In genomic region chr6:106790146-106790770, GRCh38 we compare ENCODE assay signal across 1 cellular context.
A peak's percentile ranks its signal among the peaks of the same experiment; 100 is the strongest.
TF ChIP-seq lines count a peak whose summit lies in the region.

No MANE protein-coding gene starts in this region.

TF ChIP-seq in HepG2, 621 proteins besides CTCF, POLR2A, EP300 and RAD21 (continued from another document and continues in another):
- TF ChIP-seq ZNF574 (CRISPR knock-in tag; IDR thresholded peaks at IDR 0.05) (no peak), SATB2 (CRISPR knock-in tag; IDR thresholded peaks at IDR 0.05) (no peak), ZNF674 (CRISPR knock-in tag; IDR thresholded peaks at IDR 0.05; ENCODE audit: low read depth) (no peak), ZNF44 (CRISPR knock-in tag; IDR thresholded peaks at IDR 0.05) (no peak), ZFP36L1 (CRISPR knock-in tag; IDR thresholded peaks at IDR 0.05) (no peak), NFAT5 (CRISPR knock-in tag; IDR thresholded peaks at IDR 0.05) (no peak), LBX2 (CRISPR knock-in tag; IDR thresholded peaks at IDR 0.05; ENCODE audit: borderline replicate concordance) (no peak), ZNF687 (CRISPR knock-in tag; IDR thresholded peaks at IDR 0.05) (peak; percentile 25; the same call in 1 of the 2 replicates), ZNF576 (CRISPR knock-in tag; IDR thresholded peaks at IDR 0.05) (no peak), ZC3H4 (CRISPR knock-in tag; IDR thresholded peaks at IDR 0.05; ENCODE audit: borderline replicate concordance) (no peak), TCF12 (IDR thresholded peaks at IDR 0.05) (no peak), TCF12 (CRISPR knock-in tag; IDR thresholded peaks at IDR 0.05) (no peak), ATF6 (CRISPR knock-in tag; conservative IDR thresholded peaks at IDR 0.05) (no peak), ZBTB7A (CRISPR knock-in tag; IDR thresholded peaks at IDR 0.05) (no peak), ZNF660 (CRISPR knock-in tag; IDR thresholded peaks at IDR 0.05; ENCODE audit: borderline replicate concordance, low read depth) (no peak), ZBTB34 (CRISPR knock-in tag; IDR thresholded peaks at IDR 0.05) (0 out of 2 replicates have a peak, but pooled peaks have one; percentile 26), BRD4 (CRISPR knock-in tag; IDR thresholded peaks at IDR 0.05) (no peak), ZNF510 (CRISPR knock-in tag; IDR thresholded peaks at IDR 0.05; ENCODE audit: low read depth) (no peak), ZNF615 (CRISPR knock-in tag; IDR thresholded peaks at IDR 0.05; ENCODE audit: borderline replicate concordance) (no peak), KDM6A (CRISPR knock-in tag; IDR thresholded peaks at IDR 0.05; ENCODE audit: low read depth) (no peak), NFE2L1 (CRISPR knock-in tag; IDR thresholded peaks at IDR 0.05; ENCODE audit: borderline replicate concordance) (no peak), ZNF18 (CRISPR knock-in tag; IDR thresholded peaks at IDR 0.05; ENCODE audit: insufficient replicate concordance) (no peak), ZNF670 (CRISPR knock-in tag; IDR thresholded peaks at IDR 0.05; ENCODE audit: borderline replicate concordance) (no peak), ASH2L (IDR thresholded peaks at IDR 0.05; ENCODE audit: insufficient read length, low read depth, low read length) (no peak), TGIF2 (CRISPR knock-in tag; IDR thresholded peaks at IDR 0.05) (0 out of 2 replicates have a peak, but pooled peaks have one; percentile 22), ZNF552 (CRISPR knock-in tag; IDR thresholded peaks at IDR 0.05; ENCODE audit: borderline replicate concordance) (no peak), CCDC6 (CRISPR knock-in tag; IDR thresholded peaks at IDR 0.05) (no peak), ZNF263 (CRISPR knock-in tag; IDR thresholded peaks at IDR 0.05) (no peak), MED1 (CRISPR knock-in tag; IDR thresholded peaks at IDR 0.05) (no peak), SNAI1 (CRISPR knock-in tag; IDR thresholded peaks at IDR 0.05; ENCODE audit: borderline replicate concordance) (no peak), CEBPG (CRISPR knock-in tag; IDR thresholded peaks at IDR 0.05) (no peak), THYN1 (CRISPR knock-in tag; IDR thresholded peaks at IDR 0.05; ENCODE audit: borderline replicate concordance, low read depth) (no peak), MAX (IDR thresholded peaks at IDR 0.05) (peak; percentile 38; the same call in 1 of the 2 replicates), JARID2 (CRISPR knock-in tag; IDR thresholded peaks at IDR 0.05; ENCODE audit: insufficient replicate concordance) (no peak), ARID3A (IDR thresholded peaks at IDR 0.05; ENCODE audit: low read depth, low read length) (no peak), ZNF816 (CRISPR knock-in tag; IDR thresholded peaks at IDR 0.05; ENCODE audit: borderline replicate concordance) (no peak), SOX5 (CRISPR knock-in tag; IDR thresholded peaks at IDR 0.05; ENCODE audit: borderline replicate concordance) (peak; percentile 28; the same call in 1 of the 2 replicates), PAX8 (CRISPR knock-in tag; IDR thresholded peaks at IDR 0.05; ENCODE audit: borderline replicate concordance) (no peak), TCF7 (IDR thresholded peaks at IDR 0.05; ENCODE audit: low read depth) (0 out of 2 replicates have a peak, but pooled peaks have one; percentile 10), ZMAT5 (CRISPR knock-in tag; IDR thresholded peaks at IDR 0.05; ENCODE audit: borderline replicate concordance, low read depth) (no peak), GTF2F1 (IDR thresholded peaks at IDR 0.05; ENCODE audit: low read length) (no peak)
